Comparison of ENCODE assay signal across 19 cellular contexts in the genomic region with DNA sequence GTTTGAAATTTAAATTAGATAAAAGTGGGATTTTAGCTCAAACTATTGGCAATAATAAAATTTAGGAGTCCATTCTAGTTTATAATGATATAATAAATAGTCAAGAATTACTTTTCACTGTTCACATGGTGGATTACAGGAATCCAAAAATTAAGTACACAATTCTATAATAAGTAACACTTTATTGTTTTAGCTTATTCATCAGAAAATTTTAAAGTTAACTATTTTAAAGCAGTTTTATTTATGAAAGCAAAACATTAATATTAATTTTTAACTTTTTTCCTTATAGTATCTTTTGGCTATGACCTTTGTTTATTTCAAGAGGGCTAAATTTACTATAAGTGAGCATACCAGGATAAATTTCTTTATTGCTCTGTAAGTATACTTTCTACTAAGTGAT. TPM values are rescaled to one million over a fixed set of nuclear protein-coding genes. Genes with fewer than 3 reads are reported as not detected.
"Had no signal": no experiment of that assay in that cellular context is flagged by ENCODE, and none has a peak within 500 bp of the region (broad histone marks: within the 10 kb centered on the region; RNA-seq: fewer than 3 reads in every experiment).

No MANE protein-coding gene starts in this region.

- H3K27me3 Mint-ChIP-seq: dendritic cell treated with granulocyte-macrophage colony-stimulating factor and Interleukin-4, amounts not matched to agents 40 ng/mL and 50 ng/mL, for 4 days; effector memory CD8-positive, alpha-beta T cell had no signal

- H3K4me3 ChIP-seq: colonic mucosa, esophagus squamous epithelium, gastrocnemius medialis, heart right ventricle, left lung, lower lobe of right lung, mucosa of descending colon had no signal

- H3K4me1 Mint-ChIP-seq: mesothelial cell of epicardium had no signal

- DNase-seq: cortex of kidney, esophagus squamous epithelium, glutamatergic neuron, hippocampal formation, left cardiac atrium, left lung, left ventricle myocardium superior, lower lobe of right lung had no signal

- H3K36me3 ChIP-seq: colonic mucosa, esophagus squamous epithelium, gastrocnemius medialis, heart right ventricle, left lung, lower lobe of right lung had no signal

- H3K9me3 ChIP-seq: colonic mucosa, esophagus squamous epithelium, gastrocnemius medialis, heart right ventricle, left lung, lower lobe of right lung, mucosa of descending colon had no signal

- H3K27me3 ChIP-seq: colonic mucosa, esophagus squamous epithelium, gastrocnemius medialis, heart right ventricle, left lung had no signal

- H3K36me3 Mint-ChIP-seq: mesothelial cell of epicardium had no signal

- H3K27ac ChIP-seq: colonic mucosa, epithelial cell of prostate, esophagus squamous epithelium, gastrocnemius medialis, heart right ventricle, left lung, lower lobe of right lung had no signal

- H3K27ac Mint-ChIP-seq: dendritic cell treated with granulocyte-macrophage colony-stimulating factor and Interleukin-4, amounts not matched to agents 40 ng/mL and 50 ng/mL, for 4 days; effector memory CD8-positive, alpha-beta T cell; endodermal cell; mesothelial cell of epicardium had no signal

- H3K4me3 Mint-ChIP-seq: dendritic cell treated with granulocyte-macrophage colony-stimulating factor and Interleukin-4, amounts not matched to agents 40 ng/mL and 50 ng/mL, for 4 days; effector memory CD8-positive, alpha-beta T cell; endodermal cell; mesothelial cell of epicardium had no signal

- H3K4me1 ChIP-seq: colonic mucosa, esophagus squamous epithelium, gastrocnemius medialis, left lung, lower lobe of right lung had no signal

- H3K9me3 Mint-ChIP-seq: dendritic cell treated with granulocyte-macrophage colony-stimulating factor and Interleukin-4, amounts not matched to agents 40 ng/mL and 50 ng/mL, for 4 days; effector memory CD8-positive, alpha-beta T cell; endodermal cell; mesothelial cell of epicardium had no signal

RNA-seq across cellular contexts. Expression of a gene that starts 11.4 kb away (rescaled TPM):
- total RNA-seq: glomerular endothelial cell, kidney epithelial cell had no signal
